In the genomic region with DNA sequence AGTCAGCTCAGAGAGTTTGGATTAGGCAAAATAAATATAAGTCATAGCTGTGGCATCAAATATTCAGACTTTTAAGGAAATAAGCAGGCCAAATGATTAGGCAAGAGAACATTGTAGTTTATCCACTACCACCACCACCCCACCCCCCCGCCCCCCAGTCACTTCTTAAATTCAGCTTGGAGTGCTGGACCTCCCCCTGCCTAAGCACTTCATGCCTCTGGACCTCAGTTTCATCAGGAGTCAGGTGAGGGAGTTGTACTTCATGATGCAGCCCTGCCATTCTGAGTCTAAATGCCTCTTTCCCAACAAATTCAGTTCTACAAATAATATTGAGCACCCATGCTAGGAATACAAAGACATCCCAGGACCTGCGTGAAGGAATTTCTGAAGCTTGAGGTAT, we compare ENCODE assay signal across 1 cellular context.
TF ChIP-seq lines count a peak whose summit lies in the region.

No MANE protein-coding gene starts in this region.

TF ChIP-seq in A549, 52 proteins besides CTCF, POLR2A, EP300 and RAD21:
- no peak for TF ChIP-seq POLR2AphosphoS2 (conservative IDR thresholded peaks at IDR 0.05; ENCODE audit: low read length)
- TF ChIP-seq, protein P1, sequence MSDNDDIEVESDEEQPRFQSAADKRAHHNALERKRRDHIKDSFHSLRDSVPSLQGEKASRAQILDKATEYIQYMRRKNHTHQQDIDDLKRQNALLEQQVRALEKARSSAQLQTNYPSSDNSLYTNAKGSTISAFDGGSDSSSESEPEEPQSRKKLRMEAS (IDR thresholded peaks at IDR 0.05), result no peak
- no peak for TF ChIP-seq CEBPB (IDR thresholded peaks at IDR 0.05)
- no peak for TF ChIP-seq TFCP2L1 (CRISPR knock-in tag; IDR thresholded peaks at IDR 0.05)
- no peak for TF ChIP-seq BHLHE40 (IDR thresholded peaks at IDR 0.05; ENCODE audit: low read depth, low read length)
- TF ChIP-seq SMC3 (IDR thresholded peaks at IDR 0.05), result no peak
- TF ChIP-seq ZNF302 (CRISPR knock-in tag; IDR thresholded peaks at IDR 0.05), result no peak
- no peak for TF ChIP-seq HDAC2 (IDR thresholded peaks at IDR 0.05)
